Comparison of ENCODE assay signal across 8 cellular contexts in genomic region chr1:27659497-27660299, GRCh38. TPM values are rescaled to one million over a fixed set of nuclear protein-coding genes. Genes with fewer than 3 reads are reported as not detected.
A peak's percentile ranks its signal among the peaks of the same experiment; 100 is the strongest.
DNase-seq lines count a peak whose midpoint lies in the region; ATAC-seq, FAIRE-seq and TF ChIP-seq lines count a peak whose summit lies in the region.

No MANE protein-coding gene starts in this region.

- DNase-seq in GM12865 (ENCODE audit: low read depth), result peak; percentile 96
- DNase-seq in NCI-H1436 (lab: John Stamatoyannopoulos, UW), result peak; percentile 89
- DNase-seq in T1000 (lab: John Stamatoyannopoulos, UW), result peak; percentile 78
- DNase-seq in astrocyte (ENCODE audit: low read depth), result peak; percentile 57
- DNase-seq in hepatocyte (ENCODE audit: low spot score), result peak; percentile 95
- peak; percentile 86 for DNase-seq in retina
- no peak for DNase-seq in RCC 7860 (ENCODE audit: low spot score)

- no peaks in the 10 kb centered on the region for H3K27me3 Mint-ChIP-seq in astrocyte (ENCODE audit: low read depth, unreplicated experiment)

- H2AFZ ChIP-seq in astrocyte (ENCODE audit: low read depth, low read length) (peak overlapping the region; percentile 64), hepatocyte (peak overlapping the region; percentile 81)

- H3K4me1 Mint-ChIP-seq in astrocyte (ENCODE audit: low read depth, unreplicated experiment), result peaks cover 28% of the 10 kb centered on the region

- H3K36me3 ChIP-seq in astrocyte (ENCODE audit: insufficient read depth, low read length) (no peaks in the 10 kb centered on the region), hepatocyte (replicated peaks; ENCODE audit: insufficient read depth, low read depth) (no peaks in the 10 kb centered on the region)

- no peaks in the 10 kb centered on the region for H3K9me2 ChIP-seq in hepatocyte (replicated peaks; ENCODE audit: insufficient read depth)

- 12% methylated on average over 32 of the region's 78 CpGs for WGBS in hepatocyte (ENCODE audit: low lambda C conversion rate, missing lambda C conversion rate)

- H3K27ac ChIP-seq in astrocyte (ENCODE audit: low read depth, low read length) (peak overlapping the region; percentile 4), hepatocyte (peak overlapping the region; percentile 8)

- H3K4me2 ChIP-seq in astrocyte (ENCODE audit: low read length), result peak overlapping the region; percentile 85
- H3K4me2 ChIP-seq in hepatocyte, result peak overlapping the region; percentile 86

- no peaks in the 10 kb centered on the region for H3K9me3 Mint-ChIP-seq in astrocyte (ENCODE audit: unreplicated experiment)

- FAIRE-seq in astrocyte (lab: Jason Lieb, UNC), result no peak
- FAIRE-seq in RCC 7860 (lab: Jason Lieb, UNC), result no peak

- H3K36me3 Mint-ChIP-seq in astrocyte (ENCODE audit: low read depth, unreplicated experiment), result peaks cover 2% of the 10 kb centered on the region

- H3K9me3 ChIP-seq in astrocyte (ENCODE audit: insufficient read depth, low read depth, low read length) (no peaks in the 10 kb centered on the region), hepatocyte (ENCODE audit: low read depth) (no peaks in the 10 kb centered on the region)

- H3K9ac ChIP-seq in astrocyte (ENCODE audit: low read length), result peak overlapping the region; percentile 64

- TF ChIP-seq CTCF in GM12865 (IDR thresholded peaks at IDR 0.05; ENCODE audit: insufficient read depth, low read depth, low read length, missing control alignments), result no peak
- no peak for TF ChIP-seq CTCF in astrocyte (IDR thresholded peaks at IDR 0.05; ENCODE audit: insufficient read depth, low read depth, low read length)
- TF ChIP-seq CTCF in hepatocyte (IDR thresholded peaks at IDR 0.05; ENCODE audit: poor library complexity), result no peak

- ATAC-seq in HG02642 (IDR thresholded peaks at IDR 0.05; ENCODE audit: poor library complexity, unreplicated experiment), result peak; percentile 72

- no peaks in the 10 kb centered on the region for H4K20me1 ChIP-seq in astrocyte (ENCODE audit: insufficient read depth, low read length)
- H4K20me1 ChIP-seq in hepatocyte (ENCODE audit: insufficient read depth, poor library complexity, severe bottlenecking), result no peaks in the 10 kb centered on the region

- H3K4me3 Mint-ChIP-seq in astrocyte (ENCODE audit: unreplicated experiment), result peak overlapping the region; percentile 79

- H3K4me1 ChIP-seq in astrocyte (ENCODE audit: insufficient read depth, low read length) (peaks cover 30% of the 10 kb centered on the region), hepatocyte (ENCODE audit: insufficient read depth) (no peaks in the 10 kb centered on the region)

- H3K27me3 ChIP-seq in astrocyte (ENCODE audit: insufficient read depth, low read length) (no peaks in the 10 kb centered on the region), hepatocyte (no peaks in the 10 kb centered on the region)

- H3K27ac Mint-ChIP-seq in astrocyte (ENCODE audit: unreplicated experiment), result peak overlapping the region; percentile 87

- H3K4me3 ChIP-seq in GM12865 (ENCODE audit: low read depth, low read length) (peak overlapping the region; percentile 60), astrocyte (ENCODE audit: insufficient read depth, low read depth, low read length) (peak overlapping the region; percentile 30), hepatocyte (peak overlapping the region; percentile 50)

- H3K79me2 ChIP-seq in astrocyte (ENCODE audit: insufficient read depth, low read length), result no peaks in the 10 kb centered on the region
- H3K79me2 ChIP-seq in hepatocyte, result no peaks in the 10 kb centered on the region

RNA-seq across cellular contexts. Expression of gene IFI6, which starts 12.3 kb away (rescaled TPM):
- total RNA-seq in astrocyte, result 3,307 and 4,155 TPM in 2 replicates
- 94.3 and 114 TPM in 2 replicates for total RNA-seq in hepatocyte
- polyA plus RNA-seq in hepatocyte, result 194 and 230 TPM in 2 replicates

RNA-seq across cellular contexts. Expression of gene FGR, which starts 24.7 kb away (rescaled TPM):
- total RNA-seq in astrocyte (0.17 TPM in 1 of 2 replicates, not detected in the other), hepatocyte (0.28 and 0.73 TPM in 2 replicates)
- 0.28 TPM in 1 of 2 replicates, not detected in the other for polyA plus RNA-seq in hepatocyte

RNA-seq across cellular contexts. Expression of gene AHDC1, which starts 55.8 kb away (rescaled TPM):
- total RNA-seq in astrocyte (74.0 and 75.7 TPM in 2 replicates), hepatocyte (6.7 and 13.3 TPM in 2 replicates)
- polyA plus RNA-seq in hepatocyte, result 12.2 and 14.4 TPM in 2 replicates

Comparison
In these comparisons a context has a peak if more than half of its experiments do, and no peak if none do; other contexts are left out.
1. RNA of gene IFI6, which starts 12.3 kb away (total RNA-seq): 3,307 to 4,155 TPM in astrocyte; 94.3 to 114 TPM in hepatocyte; every median in the first group is over 10 times any median in the second.
2. Peak in every context shown above with its lines, with median percentiles within 50 percentile points of each other: H3K4me3 ChIP-seq.